ENCODE assay signal across 15 cellular contexts in the genomic region with DNA sequence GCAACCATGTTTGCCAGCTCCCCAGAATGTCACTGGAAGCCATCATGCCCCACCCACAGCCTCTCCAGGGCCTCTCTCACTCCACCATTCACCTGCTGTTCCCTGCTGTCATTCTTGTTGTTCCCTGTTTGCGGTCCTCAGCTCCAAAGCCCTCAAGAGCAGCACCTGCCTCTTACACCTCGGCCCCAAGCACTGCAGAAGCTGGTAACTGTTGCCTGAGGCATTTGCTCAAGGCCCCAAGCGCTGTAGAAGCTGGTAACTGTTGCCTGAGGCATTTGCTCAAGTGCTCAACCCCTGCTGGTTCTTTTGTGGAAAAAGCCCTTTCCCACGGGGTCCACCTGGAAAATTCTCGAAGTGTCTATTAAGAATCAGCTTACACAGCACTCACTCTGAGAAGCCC.
DNase-seq lines count a peak whose midpoint lies in the region; ATAC-seq, FAIRE-seq and TF ChIP-seq lines count a peak whose summit lies in the region.
"Had no signal": no experiment of that assay in that cellular context is flagged by ENCODE, and none has a peak within 500 bp of the region (broad histone marks: within the 10 kb centered on the region; RNA-seq: fewer than 3 reads in every experiment).

No MANE protein-coding gene starts in this region.

- TF ChIP-seq CTCF in neural crest cell (conservative IDR thresholded peaks at IDR 0.05): no peak

- DNase-seq in DMS153 treated with DMSO at 0.1 percent for 48 hours (lab: John Stamatoyannopoulos, UW; ENCODE audit: unreplicated experiment) (peak; percentile 62), NCI-H2029 (lab: John Stamatoyannopoulos, UW) (peak; percentile 81), SHP77 (lab: John Stamatoyannopoulos, UW) (peak; percentile 86 to 89), neural crest cell (ENCODE audit: low read depth, low spot score) (no peak), RCC 7860 (ENCODE audit: low spot score) (no peak), NK-92 (lab: John Stamatoyannopoulos, UW; ENCODE audit: unreplicated experiment) (no peak), glomerular visceral epithelial cell (ENCODE audit: extremely low spot score) (no peak)
- DNase-seq: erythroblast; H7; stimulated activated CD8-positive, alpha-beta memory T cell treated with anti-CD3 and anti-CD28 coated beads, Interleukin-4, amount 100 ng/mL, for 48 hours had no signal

- ATAC-seq in HG03039 (IDR thresholded peaks at IDR 0.05; ENCODE audit: unreplicated experiment): no peak
- ATAC-seq: activated naive CD4-positive, alpha-beta T cell treated with anti-CD3 and anti-CD28 coated beads, Interleukin-2, amount 50 U/mL, for 72 hours had no signal

- peaks cover 37% of the 10 kb centered on the region for H3K4me1 Mint-ChIP-seq in neural crest cell
- H3K4me1 Mint-ChIP-seq: mesothelial cell of epicardium had no signal

- H3K4me3 Mint-ChIP-seq in neural crest cell: no peak overlapping the region
- H3K4me3 Mint-ChIP-seq: central memory CD8-positive, alpha-beta T cell; mesothelial cell of epicardium had no signal

- no peaks in the 10 kb centered on the region for H3K36me3 Mint-ChIP-seq in neural crest cell (ENCODE audit: low read depth)
- H3K36me3 Mint-ChIP-seq: activated naive CD4-positive, alpha-beta T cell treated with anti-CD3 and anti-CD28 coated beads, Interleukin-2, amount 50 U/mL, for 72 hours; mesothelial cell of epicardium had no signal

- H3K27me3 Mint-ChIP-seq in neural crest cell (ENCODE audit: low read depth): no peaks in the 10 kb centered on the region
- H3K27me3 Mint-ChIP-seq: central memory CD8-positive, alpha-beta T cell had no signal

- peak overlapping the region; percentile 51 for H3K27ac Mint-ChIP-seq in neural crest cell (ENCODE audit: unreplicated experiment)
- H3K27ac Mint-ChIP-seq: mesothelial cell of epicardium had no signal

- H3K9me3 Mint-ChIP-seq in neural crest cell: no peaks in the 10 kb centered on the region
- H3K9me3 Mint-ChIP-seq: activated naive CD4-positive, alpha-beta T cell treated with anti-CD3 and anti-CD28 coated beads, Interleukin-2, amount 50 U/mL, for 72 hours; central memory CD8-positive, alpha-beta T cell; mesothelial cell of epicardium had no signal

- FAIRE-seq in RCC 7860 (lab: Jason Lieb, UNC): no peak
- FAIRE-seq: TTC549 had no signal

Comparison
In these comparisons a context has a peak if more than half of its experiments do, and no peak if none do; other contexts are left out.
1. DNase-seq: peak in DMS153 treated with DMSO at 0.1 percent for 48 hours (single experiment), NCI-H2029 (single experiment) and SHP77 (2 of 2); none in neural crest cell (single experiment), RCC 7860 (single experiment), NK-92 (single experiment) and glomerular visceral epithelial cell (single experiment).